In the genomic region with DNA sequence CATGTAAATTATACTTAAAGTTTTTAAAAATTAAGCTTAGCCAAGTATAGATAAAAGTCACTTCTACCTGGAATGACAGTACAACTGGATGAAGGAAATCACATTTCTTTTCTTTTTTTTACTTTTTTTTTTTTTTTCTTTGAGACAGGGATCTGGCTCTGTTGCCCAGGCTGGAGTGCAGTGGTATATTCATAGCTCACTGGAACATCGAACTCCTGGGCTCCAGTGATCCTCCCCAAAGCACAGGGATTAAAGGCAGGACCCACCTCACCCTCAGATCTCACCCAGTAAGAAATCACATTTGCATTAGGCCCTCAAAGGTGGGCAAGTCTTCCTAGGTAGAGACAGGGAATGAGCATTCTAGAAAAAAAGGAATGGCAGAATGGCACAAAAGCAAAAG, we compare ENCODE assay signal across 7 cellular contexts.
"Had no signal": no experiment of that assay in that cellular context is flagged by ENCODE, and none has a peak within 500 bp of the region (broad histone marks: within the 10 kb centered on the region; RNA-seq: fewer than 3 reads in every experiment).

No MANE protein-coding gene starts in this region.

- H3K4me3 Mint-ChIP-seq: H9, IgD-negative memory B cell had no signal

- FAIRE-seq: H1, HTR-8/SVneo had no signal

- DNase-seq: GM23248, H9, HCEC 1CT, KG1 had no signal

- H3K27ac Mint-ChIP-seq: H9 had no signal

- H3K27ac ChIP-seq: GM23248 had no signal

- H2AFZ ChIP-seq: GM23248 had no signal

- H3K4me3 ChIP-seq: GM23248 had no signal

- H3K9ac ChIP-seq: GM23248 had no signal
